ENCODE assay signal across 26 cellular contexts in genomic region chr12:98771811-98772752, GRCh38.
"Had no signal": no experiment of that assay in that cellular context is flagged by ENCODE, and none has a peak within 500 bp of the region (broad histone marks: within the 10 kb centered on the region; RNA-seq: fewer than 3 reads in every experiment).

No MANE protein-coding gene starts in this region.

- FAIRE-seq: astrocyte had no signal

- H3K27ac ChIP-seq: SK-N-MC had no signal

- H3K27me3 Mint-ChIP-seq: activated CD4-positive, alpha-beta T cell treated with anti-CD3 and anti-CD28 coated beads, Interleukin-2, amount 10 ng/mL, durations not matched to agents 7 days and 5 days; brain; central memory CD8-positive, alpha-beta T cell had no signal

- H3K4me1 Mint-ChIP-seq: activated CD4-positive, alpha-beta memory T cell treated with anti-CD3 and anti-CD28 coated beads, Interleukin-2, amount 10 ng/mL, durations not matched to agents 7 days and 5 days; brain; central memory CD8-positive, alpha-beta T cell had no signal

- H3K4me3 Mint-ChIP-seq: activated CD4-positive, alpha-beta memory T cell treated with anti-CD3 and anti-CD28 coated beads, Interleukin-2, amount 10 ng/mL, durations not matched to agents 7 days and 5 days; activated CD4-positive, alpha-beta T cell treated with anti-CD3 and anti-CD28 coated beads, Interleukin-2, amount 10 ng/mL, durations not matched to agents 7 days and 5 days; brain; central memory CD8-positive, alpha-beta T cell had no signal

- H3K27ac Mint-ChIP-seq: activated CD4-positive, alpha-beta memory T cell treated with anti-CD3 and anti-CD28 coated beads, Interleukin-2, amount 10 ng/mL, durations not matched to agents 7 days and 5 days; activated CD4-positive, alpha-beta T cell treated with anti-CD3 and anti-CD28 coated beads, Interleukin-2, amount 10 ng/mL, durations not matched to agents 7 days and 5 days; activated T-helper 2 cell treated with anti-CD3 and anti-CD28 coated beads, Interferon-gamma antibody, Interleukin-2, Interleukin-4, amounts not matched to agents 10 μg/mL and 5 μg/mL and 100 μg/mL, durations not matched to agents 14 hours and 24 hours and 36 hours; brain had no signal

- H3K4me3 ChIP-seq: SK-N-MC had no signal

- H3K9me3 Mint-ChIP-seq: activated CD4-positive, alpha-beta T cell treated with anti-CD3 and anti-CD28 coated beads, Interleukin-2, amount 10 ng/mL, durations not matched to agents 7 days and 5 days; brain had no signal

- DNase-seq: activated CD4-positive, alpha-beta memory T cell treated with anti-CD3 and anti-CD28 coated beads, Interleukin-2, amount 10 ng/mL, durations not matched to agents 7 days and 5 days; activated CD4-positive, alpha-beta T cell treated with anti-CD3 and anti-CD28 coated beads, Interleukin-2, amount 10 ng/mL, durations not matched to agents 7 days and 5 days; activated CD8-positive, alpha-beta memory T cell treated with anti-CD3 and anti-CD28 coated beads, Interleukin-2, amount 50 U/mL, for 4 hours; activated gamma-delta T cell treated with Interleukin-2 at 50 U/mL for 16 hours; activated naive CD4-positive, alpha-beta T cell treated with anti-CD3 and anti-CD28 coated beads, Interleukin-2, amount 50 U/mL, for 16 hours; amygdala; cortex of kidney; Kasumi-1; KBM-7; NCI-H1092; NCI-H1417; NCI-H1930; NCI-H2171; NCI-H226; NCI-H526; NCI-H774; RPMI8226; T-helper 1 cell had no signal

- ATAC-seq: activated CD4-positive, CD25-positive, alpha-beta regulatory T cell treated with anti-CD3 and anti-CD28 coated beads, Interleukin-2, amount 50 U/mL, for 24 hours; Panc1; Right ventricle myocardium inferior had no signal
